1 cellular context compared by ENCODE assay signal in the genomic region with DNA sequence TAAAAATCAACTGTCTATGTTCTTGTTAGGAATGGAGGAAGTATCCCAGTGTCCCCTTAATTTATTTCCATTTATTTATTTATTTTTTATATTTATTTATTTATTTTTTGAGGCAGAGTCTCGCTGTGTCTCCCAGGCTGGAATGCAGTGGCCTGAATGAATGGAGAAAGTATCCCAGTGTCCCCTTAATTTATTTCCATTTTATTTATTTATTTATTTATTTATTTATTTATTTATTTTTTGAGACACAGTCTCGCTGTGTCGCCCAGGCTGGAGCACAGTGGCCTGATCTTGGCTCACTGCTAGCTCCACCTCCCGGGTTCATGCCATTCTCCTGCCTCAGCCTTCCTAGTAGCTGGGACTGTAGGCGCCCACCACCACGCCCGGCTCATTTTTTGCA.
A peak's percentile ranks its signal among the peaks of the same experiment; 100 is the strongest.
TF ChIP-seq lines count a peak whose summit lies in the region.

No MANE protein-coding gene starts in this region.

TF ChIP-seq in HEK293, 187 proteins besides CTCF, POLR2A, EP300 and RAD21 (continued from another document and continues in another):
- TF ChIP-seq, protein P1, sequence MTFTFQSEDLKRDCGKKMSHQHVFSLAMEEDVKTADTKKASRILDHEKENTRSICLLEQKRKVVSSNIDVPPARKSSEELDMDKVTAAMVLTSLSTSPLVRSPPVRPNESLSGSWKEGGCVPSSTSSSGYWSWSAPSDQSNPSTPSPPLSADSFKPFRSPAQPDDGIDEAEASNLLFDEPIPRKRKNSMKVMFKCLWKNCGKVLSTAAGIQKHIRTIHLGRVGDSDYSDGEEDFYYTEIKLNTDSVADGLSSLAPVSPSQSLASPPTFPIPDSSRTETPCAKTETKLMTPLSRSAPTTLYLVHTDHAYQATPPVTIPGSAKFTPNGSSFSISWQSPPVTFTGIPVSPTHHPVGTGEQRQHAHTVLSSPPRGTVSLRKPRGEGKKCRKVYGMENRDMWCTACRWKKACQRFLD (tag by site-specific recombination; IDR thresholded peaks at IDR 0.05) = no peak
- TF ChIP-seq ZNF768 (tag by site-specific recombination; IDR thresholded peaks at IDR 0.05) = no peak
- no peak for TF ChIP-seq ZNF169 (tag by site-specific recombination; IDR thresholded peaks at IDR 0.05)
- TF ChIP-seq ZNF223 (tag by site-specific recombination; IDR thresholded peaks at IDR 0.05) = no peak
- TF ChIP-seq ZNF280D (tag by site-specific recombination; IDR thresholded peaks at IDR 0.05) = no peak
- TF ChIP-seq ZNF416 (tag by site-specific recombination; IDR thresholded peaks at IDR 0.05) = no peak
- no peak for TF ChIP-seq MYNN (tag by site-specific recombination; IDR thresholded peaks at IDR 0.05; ENCODE audit: borderline replicate concordance)
- peak; percentile 74; the same call in 1 of the 2 replicates for TF ChIP-seq ZNF664 (tag by site-specific recombination; IDR thresholded peaks at IDR 0.05)
- TF ChIP-seq PRDM2 (tag by site-specific recombination; IDR thresholded peaks at IDR 0.05; ENCODE audit: borderline replicate concordance) = no peak
- no peak for TF ChIP-seq ZNF239 (tag by site-specific recombination; IDR thresholded peaks at IDR 0.05)
- TF ChIP-seq KLF10 (tag by site-specific recombination; IDR thresholded peaks at IDR 0.05) = no peak
- no peak for TF ChIP-seq ZNF302 (tag by site-specific recombination; IDR thresholded peaks at IDR 0.05; ENCODE audit: low read depth)
- peak; percentile 72 for TF ChIP-seq ZNF555 (tag by site-specific recombination; conservative IDR thresholded peaks at IDR 0.05)
- no peak for TF ChIP-seq ZSCAN4 (tag by site-specific recombination; IDR thresholded peaks at IDR 0.05)
- peak; percentile 75 for TF ChIP-seq ZNF558 (tag by site-specific recombination; IDR thresholded peaks at IDR 0.05)
- no peak for TF ChIP-seq KLF8 (tag by site-specific recombination; IDR thresholded peaks at IDR 0.05)
- no peak for TF ChIP-seq ZNF138 (tag by site-specific recombination; IDR thresholded peaks at IDR 0.05; ENCODE audit: borderline replicate concordance)
- TF ChIP-seq ZNF670 (tag by site-specific recombination; IDR thresholded peaks at IDR 0.05; ENCODE audit: low read depth) = no peak
- no peak for TF ChIP-seq WT1 (tag by site-specific recombination; IDR thresholded peaks at IDR 0.05)
- no peak for TF ChIP-seq BCL11B (tag by site-specific recombination; IDR thresholded peaks at IDR 0.05; ENCODE audit: low read depth)
- TF ChIP-seq ZNF621 (tag by site-specific recombination; IDR thresholded peaks at IDR 0.05) = no peak
- no peak for TF ChIP-seq KLF9 (tag by site-specific recombination; IDR thresholded peaks at IDR 0.05; ENCODE audit: low read depth)
- peak; percentile 63; the same call in 1 of the 2 replicates for TF ChIP-seq ZNF140 (tag by site-specific recombination; IDR thresholded peaks at IDR 0.05)
- TF ChIP-seq MEIS1 (CRISPR knock-in tag; IDR thresholded peaks at IDR 0.05; ENCODE audit: borderline replicate concordance) = no peak
- no peak for TF ChIP-seq GLI2 (tag by site-specific recombination; IDR thresholded peaks at IDR 0.05; ENCODE audit: borderline replicate concordance, low read depth)
- TF ChIP-seq GFI1B (tag by site-specific recombination; IDR thresholded peaks at IDR 0.05) = no peak
- peak; percentile 39; the same call in 1 of the 2 replicates for TF ChIP-seq ZNF629 (tag by site-specific recombination; IDR thresholded peaks at IDR 0.05)
- no peak for TF ChIP-seq ZNF175 (tag by site-specific recombination; IDR thresholded peaks at IDR 0.05)
- no peak for TF ChIP-seq ZNF18 (tag by site-specific recombination; IDR thresholded peaks at IDR 0.05)
- TF ChIP-seq OSR2 (tag by site-specific recombination; IDR thresholded peaks at IDR 0.05) = no peak
- no peak for TF ChIP-seq IKZF3 (tag by site-specific recombination; IDR thresholded peaks at IDR 0.05)
- no peak for TF ChIP-seq ZNF335 (tag by site-specific recombination; conservative IDR thresholded peaks at IDR 0.05)
- TF ChIP-seq, protein P2, sequence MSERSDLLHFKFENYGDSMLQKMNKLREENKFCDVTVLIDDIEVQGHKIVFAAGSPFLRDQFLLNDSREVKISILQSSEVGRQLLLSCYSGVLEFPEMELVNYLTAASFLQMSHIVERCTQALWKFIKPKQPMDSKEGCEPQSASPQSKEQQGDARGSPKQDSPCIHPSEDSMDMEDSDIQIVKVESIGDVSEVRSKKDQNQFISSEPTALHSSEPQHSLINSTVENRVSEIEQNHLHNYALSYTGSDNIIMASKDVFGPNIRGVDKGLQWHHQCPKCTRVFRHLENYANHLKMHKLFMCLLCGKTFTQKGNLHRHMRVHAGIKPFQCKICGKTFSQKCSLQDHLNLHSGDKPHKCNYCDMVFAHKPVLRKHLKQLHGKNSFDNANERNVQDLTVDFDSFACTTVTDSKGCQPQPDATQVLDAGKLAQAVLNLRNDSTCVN (tag by site-specific recombination; optimal IDR thresholded peaks at IDR 0.05) = no peak
- no peak for TF ChIP-seq ZNF580 (tag by site-specific recombination; IDR thresholded peaks at IDR 0.05)
- TF ChIP-seq HOXC10 (CRISPR knock-in tag; IDR thresholded peaks at IDR 0.05) = no peak
- TF ChIP-seq YY2 (tag by site-specific recombination; IDR thresholded peaks at IDR 0.05) = no peak
- no peak for TF ChIP-seq ZBTB48 (tag by site-specific recombination; IDR thresholded peaks at IDR 0.05)
- no peak for TF ChIP-seq ZNF707 (tag by site-specific recombination; IDR thresholded peaks at IDR 0.05)
- peak; percentile 51; the same call in 1 of the 2 replicates for TF ChIP-seq ZNF266 (tag by site-specific recombination; IDR thresholded peaks at IDR 0.05; ENCODE audit: low read depth)
- no peak for TF ChIP-seq ZNF114 (tag by site-specific recombination; IDR thresholded peaks at IDR 0.05)
- TF ChIP-seq ZNF521 (tag by site-specific recombination; IDR thresholded peaks at IDR 0.05) = no peak
- no peak for TF ChIP-seq ZNF658 (tag by site-specific recombination; IDR thresholded peaks at IDR 0.05)
- no peak for TF ChIP-seq SALL2 (tag by site-specific recombination; IDR thresholded peaks at IDR 0.05; ENCODE audit: borderline replicate concordance)
- TF ChIP-seq, protein P3, sequence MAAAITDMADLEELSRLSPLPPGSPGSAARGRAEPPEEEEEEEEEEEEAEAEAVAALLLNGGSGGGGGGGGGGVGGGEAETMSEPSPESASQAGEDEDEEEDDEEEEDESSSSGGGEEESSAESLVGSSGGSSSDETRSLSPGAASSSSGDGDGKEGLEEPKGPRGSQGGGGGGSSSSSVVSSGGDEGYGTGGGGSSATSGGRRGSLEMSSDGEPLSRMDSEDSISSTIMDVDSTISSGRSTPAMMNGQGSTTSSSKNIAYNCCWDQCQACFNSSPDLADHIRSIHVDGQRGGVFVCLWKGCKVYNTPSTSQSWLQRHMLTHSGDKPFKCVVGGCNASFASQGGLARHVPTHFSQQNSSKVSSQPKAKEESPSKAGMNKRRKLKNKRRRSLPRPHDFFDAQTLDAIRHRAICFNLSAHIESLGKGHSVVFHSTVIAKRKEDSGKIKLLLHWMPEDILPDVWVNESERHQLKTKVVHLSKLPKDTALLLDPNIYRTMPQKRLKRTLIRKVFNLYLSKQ (tag by site-specific recombination; IDR thresholded peaks at IDR 0.05; ENCODE audit: borderline replicate concordance) = no peak
- no peak for TF ChIP-seq PATZ1 (tag by site-specific recombination; IDR thresholded peaks at IDR 0.05)
- no peak for TF ChIP-seq ZNF792 (tag by site-specific recombination; IDR thresholded peaks at IDR 0.05)
- TF ChIP-seq ZNF404 (tag by site-specific recombination; IDR thresholded peaks at IDR 0.05) = 0 out of 2 replicates have a peak, but pooled peaks have one; percentile 9
- no peak for TF ChIP-seq GLI4 (tag by site-specific recombination; IDR thresholded peaks at IDR 0.05)
